Comparison of ENCODE assay signal across 1 cellular context in genomic region chr1:86976664-86977063, GRCh38.
TF ChIP-seq lines count a peak whose summit lies in the region.

No MANE protein-coding gene starts in this region.

TF ChIP-seq in HepG2, 621 proteins besides CTCF, POLR2A, EP300 and RAD21 (continued from another document):
- no peak for TF ChIP-seq CERS6 (CRISPR knock-in tag; IDR thresholded peaks at IDR 0.05)
